Comparison of ENCODE assay signal across 18 cellular contexts in genomic region chr4:129146639-129147038, GRCh38. TPM values are rescaled to one million over a fixed set of nuclear protein-coding genes. Genes with fewer than 3 reads are reported as not detected.
DNase-seq lines count a peak whose midpoint lies in the region; ATAC-seq and TF ChIP-seq lines count a peak whose summit lies in the region.
"Had no signal": no experiment of that assay in that cellular context is flagged by ENCODE, and none has a peak within 500 bp of the region (broad histone marks: within the 10 kb centered on the region; RNA-seq: fewer than 3 reads in every experiment).

No MANE protein-coding gene starts in this region.

- no peaks in the 10 kb centered on the region for H3K79me2 ChIP-seq in Karpas-422 (ENCODE audit: low read length)

- H3K9ac ChIP-seq in Karpas-422 (ENCODE audit: low read length) (no peak overlapping the region), endodermal cell (ENCODE audit: extremely low read depth, low read length, poor library complexity, severe bottlenecking) (no peak overlapping the region)

- no peaks in the 10 kb centered on the region for H3K9me2 ChIP-seq in Karpas-422 (replicated peaks; ENCODE audit: insufficient read depth, low read length)

- no peak overlapping the region for H2AFZ ChIP-seq in Karpas-422 (ENCODE audit: low read length)
- H2AFZ ChIP-seq: PC-9 had no signal

- H3K4me1 ChIP-seq in BE2C = peaks cover 9% of the 10 kb centered on the region
- H3K4me1 ChIP-seq in Karpas-422 (ENCODE audit: low read length) = peaks cover 30% of the 10 kb centered on the region
- no peaks in the 10 kb centered on the region for H3K4me1 ChIP-seq in endodermal cell (ENCODE audit: control insufficient read depth, insufficient read depth, low read length)
- no peaks in the 10 kb centered on the region for H3K4me1 ChIP-seq in sigmoid colon
- H3K4me1 ChIP-seq: A549, Caco-2, SJSA1 had no signal

- no peaks in the 10 kb centered on the region for H3K27me3 Mint-ChIP-seq in endodermal cell (ENCODE audit: insufficient read depth)
- H3K27me3 Mint-ChIP-seq: IgD-negative memory B cell had no signal

- no peaks in the 10 kb centered on the region; the same call in 1 of the 2 replicates for H3K9me3 ChIP-seq in BE2C
- H3K9me3 ChIP-seq in Karpas-422 (ENCODE audit: low read length) = no peaks in the 10 kb centered on the region
- no peaks in the 10 kb centered on the region for H3K9me3 ChIP-seq in endodermal cell (ENCODE audit: control insufficient read depth, low read length)
- H3K9me3 ChIP-seq in sigmoid colon = no peaks in the 10 kb centered on the region
- H3K9me3 ChIP-seq: A549, Caco-2 had no signal

- H3K27me3 ChIP-seq in BE2C (no peaks in the 10 kb centered on the region), Karpas-422 (ENCODE audit: low read length) (no peaks in the 10 kb centered on the region), endodermal cell (ENCODE audit: control insufficient read depth, insufficient read depth, low read length, poor library complexity, severe bottlenecking) (no peaks in the 10 kb centered on the region), sigmoid colon (no peaks in the 10 kb centered on the region)

- TF ChIP-seq CTCF in BE2C (IDR thresholded peaks at IDR 0.05; ENCODE audit: low read depth, low read length) (peak; percentile 54), endodermal cell (conservative IDR thresholded peaks at IDR 0.05) (peak; percentile 56), sigmoid colon (IDR thresholded peaks at IDR 0.05) (no peak)

- WGBS in endodermal cell (ENCODE audit: insufficient coverage in 1 of 2, insufficient read length in 1 of 2), 2 experiments = 94 to 100% methylated on average over 2 of the region's 2 CpGs
- WGBS in sigmoid colon, 2 donors = 92 to 95% methylated on average over 2 of the region's 2 CpGs

- H3K9me3 Mint-ChIP-seq in endodermal cell = no peaks in the 10 kb centered on the region
- H3K9me3 Mint-ChIP-seq: H9, IgD-negative memory B cell had no signal

- no peaks in the 10 kb centered on the region for H4K20me1 ChIP-seq in Karpas-422 (ENCODE audit: insufficient read depth, low read depth, low read length)

- H3K4me3 Mint-ChIP-seq in endodermal cell = no peak overlapping the region
- H3K4me3 Mint-ChIP-seq: H9, IgD-negative memory B cell had no signal

- ATAC-seq in GM21723 (IDR thresholded peaks at IDR 0.05; ENCODE audit: unreplicated experiment) = no peak
- no peak for ATAC-seq in HG03175 (IDR thresholded peaks at IDR 0.05; ENCODE audit: unreplicated experiment)
- ATAC-seq: A549 had no signal

- intact Hi-C loops in sigmoid colon (cut with DNase I) = no loop called here

- TF ChIP-seq POLR2A in erythroblast (IDR thresholded peaks at IDR 0.05; ENCODE audit: low read length) (no peak), sigmoid colon (IDR thresholded peaks at IDR 0.05) (no peak)

- H3K27ac Mint-ChIP-seq in endodermal cell = no peak overlapping the region
- H3K27ac Mint-ChIP-seq: H9, IgD-negative memory B cell had no signal

- DNase-seq in BE2C = no peak
- DNase-seq in Karpas-422 = peak; percentile 91
- peak; percentile 29 for DNase-seq in OCI-M1 (lab: John Stamatoyannopoulos, UW)
- no peak for DNase-seq in endodermal cell
- DNase-seq in erythroblast (lab: John Stamatoyannopoulos, UW) = no peak
- no peak for DNase-seq in sigmoid colon
- DNase-seq: Caco-2, DMS53, H9, NCI-H1048, NCI-H1436 treated with DMSO at 0.1 percent for 48 hours, NCI-H524 treated with DMSO at 0.1 percent for 48 hours, PC-9 had no signal

- H3K4me3 ChIP-seq in BE2C (ENCODE audit: low read depth, low read length) = no peak overlapping the region
- H3K4me3 ChIP-seq in Karpas-422 (ENCODE audit: low read length) = no peak overlapping the region
- H3K4me3 ChIP-seq in endodermal cell (ENCODE audit: low read length) = no peak overlapping the region
- H3K4me3 ChIP-seq in sigmoid colon = no peak overlapping the region
- H3K4me3 ChIP-seq: A549, PC-9, SJSA1 had no signal

- H3K4me1 Mint-ChIP-seq in endodermal cell = peaks cover 13% of the 10 kb centered on the region
- H3K4me1 Mint-ChIP-seq: IgD-negative memory B cell had no signal

- H3K27ac ChIP-seq in Karpas-422 (ENCODE audit: low read length) (no peak overlapping the region), endodermal cell (ENCODE audit: low read depth, low read length) (no peak overlapping the region), sigmoid colon (no peak overlapping the region)
- H3K27ac ChIP-seq: A549, PC-9, SJSA1 had no signal

- no peaks in the 10 kb centered on the region for H3K36me3 ChIP-seq in BE2C
- H3K36me3 ChIP-seq in Karpas-422 (ENCODE audit: insufficient read depth, low read length) = no peaks in the 10 kb centered on the region
- H3K36me3 ChIP-seq in endodermal cell (ENCODE audit: control insufficient read depth, insufficient read depth, low read length) = no peaks in the 10 kb centered on the region
- H3K36me3 ChIP-seq in sigmoid colon = no peaks in the 10 kb centered on the region
- H3K36me3 ChIP-seq: SJSA1 had no signal

- H3K4me2 ChIP-seq in Karpas-422 (ENCODE audit: low read depth, low read length, poor library complexity, severe bottlenecking) = no peak overlapping the region
- H3K4me2 ChIP-seq: A549, PC-9 had no signal

- no peaks in the 10 kb centered on the region for H3K36me3 Mint-ChIP-seq in endodermal cell (ENCODE audit: low read depth)
- H3K36me3 Mint-ChIP-seq: IgD-negative memory B cell had no signal

- no peak for TF ChIP-seq EP300 in sigmoid colon (IDR thresholded peaks at IDR 0.05)

RNA-seq across cellular contexts. Expression of gene C4orf33, which starts 50.7 kb away (rescaled TPM):
- polyA plus RNA-seq in BE2C (2012; ENCODE audit: insufficient read depth, insufficient read length, low read depth) = 3.6 TPM
- 13.0 and 21.9 TPM in 2 replicates for total RNA-seq in Karpas-422 (2014; rRNA removed; shearing (Covaris generic); ENCODE audit: low replicate concordance)
- 1 to 10 TPM; 3.6 to 6.1 TPM for total RNA-seq in endodermal cell
- 13.0 TPM for polyA plus RNA-seq in endodermal cell (2013, experiment 1 of 2)
- polyA plus RNA-seq in endodermal cell (2013, experiment 2 of 2) = 12.0 TPM
- total RNA-seq in sigmoid colon = 10 to 100 TPM in 1 of 4 donors, 1 to 10 TPM in 3; 3.9 to 10.7 (median 4.2) TPM
- 10 to 100 TPM; 11.4 to 37.2 (median 30.6) TPM for polyA plus RNA-seq in sigmoid colon

RNA-seq across cellular contexts. Expression of gene SCLT1, which starts 53.3 kb away (rescaled TPM):
- polyA plus RNA-seq in BE2C (2012; ENCODE audit: insufficient read depth, insufficient read length, low read depth) = 4.9 TPM
- total RNA-seq in Karpas-422 (2014; rRNA removed; shearing (Covaris generic); ENCODE audit: low replicate concordance) = 54.1 and 79.9 TPM in 2 replicates
- 10 to 100 TPM; 11.4 to 12.0 TPM for total RNA-seq in endodermal cell
- polyA plus RNA-seq in endodermal cell (2013, experiment 1 of 2) = 13.9 TPM
- polyA plus RNA-seq in endodermal cell (2013, experiment 2 of 2) = 15.5 TPM
- total RNA-seq in sigmoid colon = 10 to 100 TPM in 3 of 4 donors, 1 to 10 TPM in 1; 9.9 to 18.8 (median 14.0) TPM
- polyA plus RNA-seq in sigmoid colon = 1 to 10 TPM; 3.0 to 6.4 (median 4.9) TPM

Comparison
In these comparisons a context has a peak if more than half of its experiments do, and no peak if none do; other contexts are left out.
1. DNase-seq: peak in Karpas-422 (single experiment) and OCI-M1 (single experiment); none in BE2C (single experiment), endodermal cell (single experiment), erythroblast (0 of 2) and sigmoid colon (single experiment).
2. CTCF ChIP-seq: peak in BE2C (single experiment) and endodermal cell (single experiment); none in sigmoid colon (0 of 4).